Comparison of ENCODE assay signal across 1 cellular context in the genomic region with DNA sequence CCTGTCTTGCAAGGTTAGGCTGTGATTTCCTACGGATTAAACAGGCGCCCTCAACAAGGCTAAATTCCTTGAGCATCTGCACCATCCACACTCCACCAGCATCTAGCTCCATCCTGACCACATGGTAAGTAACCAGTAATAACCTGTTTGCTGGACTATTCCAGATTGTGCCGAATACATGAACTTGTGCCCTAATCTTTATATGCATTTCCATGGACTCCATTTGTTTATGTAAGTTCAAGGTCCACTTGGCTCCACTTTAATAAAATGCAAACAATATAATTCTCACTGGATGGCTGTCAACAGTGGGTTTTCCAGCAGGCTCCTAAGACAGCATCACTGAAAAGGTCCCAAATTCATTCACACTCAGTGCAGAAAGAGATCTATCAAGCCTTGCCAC.
TF ChIP-seq lines count a peak whose summit lies in the region.

No MANE protein-coding gene starts in this region.

TF ChIP-seq in IMR-90, 13 proteins besides CTCF, POLR2A, EP300 and RAD21 (continued from another document):
- TF ChIP-seq CEBPB (IDR thresholded peaks at IDR 0.05; ENCODE audit: low read depth, low read length) (no peak), BHLHE40 (IDR thresholded peaks at IDR 0.05; ENCODE audit: low read depth, low read length) (no peak), NFE2L2 (IDR thresholded peaks at IDR 0.05; ENCODE audit: low read depth, low read length) (no peak), MXI1 (IDR thresholded peaks at IDR 0.05; ENCODE audit: borderline replicate concordance, low read depth, low read length) (no peak)
TF ChIP-seq in IMR-90: peak in this region for 0.
